In genomic region chr5:151074557-151074956, GRCh38 we compare ENCODE assay signal across 28 cellular contexts. TPM values are rescaled to one million over a fixed set of nuclear protein-coding genes. Genes with fewer than 3 reads are reported as not detected.
A peak's percentile ranks its signal among the peaks of the same experiment; 100 is the strongest.
DNase-seq lines count a peak whose midpoint lies in the region; ATAC-seq and TF ChIP-seq lines count a peak whose summit lies in the region.
"Had no signal": no experiment of that assay in that cellular context is flagged by ENCODE, and none has a peak within 500 bp of the region (broad histone marks: within the 10 kb centered on the region; RNA-seq: fewer than 3 reads in every experiment).

No MANE protein-coding gene starts in this region.

- H3K36me3 ChIP-seq in esophagus squamous epithelium (peaks cover 0 to 23% (median 0%) of the 10 kb centered on the region in 3 donors), subcutaneous abdominal adipose tissue (ENCODE audit: control insufficient read depth in 5 of 5, insufficient read depth in 5 of 5, low read length in 5 of 5) (peaks cover 0 to 48% (median 14%) of the 10 kb centered on the region in 5 donors)
- H3K36me3 ChIP-seq: adrenal gland had no signal

- H3K9ac ChIP-seq in subcutaneous abdominal adipose tissue (ENCODE audit: low read length in 5 of 5) = peak overlapping the region in 2 of 5 donors; percentile 17 to 29
- H3K9ac ChIP-seq: BLaER1, GM23248 had no signal

- ATAC-seq in T-helper 17 cell = no peak
- ATAC-seq in HG03442 (IDR thresholded peaks at IDR 0.05; ENCODE audit: unreplicated experiment) = no peak
- ATAC-seq: activated CD8-positive, alpha-beta memory T cell treated with anti-CD3 and anti-CD28 coated beads, Interleukin-2, amount 10 ng/mL, durations not matched to agents 7 days and 5 days; mucosa of descending colon; T-cell had no signal

- no peak for DNase-seq in activated naive CD4-positive, alpha-beta T cell treated with anti-CD3 and anti-CD28 coated beads for 36 hours
- DNase-seq in activated naive CD4-positive, alpha-beta T cell treated with anti-CD3 and anti-CD28 coated beads, Interleukin-2, amount 10 ng/mL, durations not matched to agents 7 days and 5 days = no peak
- DNase-seq in T-helper 17 cell (no peak), esophagus squamous epithelium (lab: John Stamatoyannopoulos, UW) (no peak), T-helper 9 cell (no peak)
- no peak for DNase-seq in central memory CD4-positive, alpha-beta T cell
- DNase-seq: ACHN; activated CD8-positive, alpha-beta memory T cell treated with anti-CD3 and anti-CD28 coated beads, Interleukin-2, amount 10 ng/mL, durations not matched to agents 7 days and 5 days; adrenal gland; brain microvascular endothelial cell; COR-L47; DMS79; endodermal cell; GF-D8; GM23248; MG63; mucosa of descending colon; NCI-H146; NCI-H510A treated with DMSO at 0.1 percent for 48 hours; Peyer's patch; substantia nigra; T-cell; upper lobe of left lung had no signal

- H3K27ac Mint-ChIP-seq in activated naive CD4-positive, alpha-beta T cell treated with anti-CD3 and anti-CD28 coated beads for 36 hours = peak overlapping the region; percentile 30
- H3K27ac Mint-ChIP-seq in activated naive CD4-positive, alpha-beta T cell treated with anti-CD3 and anti-CD28 coated beads, Interleukin-2, amount 10 ng/mL, durations not matched to agents 7 days and 5 days = no peak overlapping the region
- peak overlapping the region; percentile 77 for H3K27ac Mint-ChIP-seq in T-helper 17 cell
- H3K27ac Mint-ChIP-seq: activated CD8-positive, alpha-beta memory T cell treated with anti-CD3 and anti-CD28 coated beads, Interleukin-2, amount 10 ng/mL, durations not matched to agents 7 days and 5 days; endodermal cell had no signal

- H3K27me3 Mint-ChIP-seq in activated naive CD4-positive, alpha-beta T cell treated with anti-CD3 and anti-CD28 coated beads for 36 hours (ENCODE audit: low read depth) = no peaks in the 10 kb centered on the region
- no peaks in the 10 kb centered on the region for H3K27me3 Mint-ChIP-seq in activated naive CD4-positive, alpha-beta T cell treated with anti-CD3 and anti-CD28 coated beads, Interleukin-2, amount 10 ng/mL, durations not matched to agents 7 days and 5 days
- no peaks in the 10 kb centered on the region for H3K27me3 Mint-ChIP-seq in T-helper 17 cell
- H3K27me3 Mint-ChIP-seq: activated CD8-positive, alpha-beta memory T cell treated with anti-CD3 and anti-CD28 coated beads, Interleukin-2, amount 10 ng/mL, durations not matched to agents 7 days and 5 days; T-cell had no signal

- H3K27me3 ChIP-seq in esophagus squamous epithelium (no peaks in the 10 kb centered on the region), subcutaneous abdominal adipose tissue (ENCODE audit: control insufficient read depth in 5 of 5, insufficient read depth in 4 of 5, low read length in 5 of 5) (peaks cover 0 to 2% (median 0%) of the 10 kb centered on the region in 5 donors)
- H3K27me3 ChIP-seq: adrenal gland, BLaER1, brain microvascular endothelial cell, MG63, Peyer's patch, upper lobe of left lung had no signal

- CTCF ChIA-PET in activated naive CD4-positive, alpha-beta T cell treated with anti-CD3 and anti-CD28 coated beads for 36 hours (lab: Charles Lee) = interaction anchor here (0.7 to 2.1 kb wide), 2 partner anchors 22 to 40 kb away, joined by 3 to 8 read pairs; no protein-coding TSS in a partner anchor
- CTCF ChIA-PET in activated naive CD4-positive, alpha-beta T cell treated with anti-CD3 and anti-CD28 coated beads, Interleukin-2, amount 10 ng/mL, durations not matched to agents 7 days and 5 days (lab: Charles Lee) = interaction anchor here (1.0 to 1.3 kb wide), 3 partner anchors 9 to 41 kb away, joined by 3 to 7 read pairs (median 4); no protein-coding TSS in a partner anchor

- intact Hi-C loops in activated naive CD4-positive, alpha-beta T cell treated with anti-CD3 and anti-CD28 coated beads for 36 hours (cut with micrococcal nuclease) = no loop called here
- intact Hi-C loops in esophagus squamous epithelium (cut with DNase I) = no loop called here

- no peak for TF ChIP-seq POLR2A in esophagus squamous epithelium (IDR thresholded peaks at IDR 0.05)

- H3K4me1 ChIP-seq in esophagus squamous epithelium (peaks cover 41 to 92% (median 60%) of the 10 kb centered on the region in 3 donors), subcutaneous abdominal adipose tissue (ENCODE audit: control insufficient read depth in 5 of 5, insufficient read depth in 5 of 5, low read length in 5 of 5) (peaks cover 11 to 70% (median 65%) of the 10 kb centered on the region in 5 donors)

- peaks cover 82% of the 10 kb centered on the region for H3K4me1 Mint-ChIP-seq in activated naive CD4-positive, alpha-beta T cell treated with anti-CD3 and anti-CD28 coated beads for 36 hours (ENCODE audit: low read depth)
- H3K4me1 Mint-ChIP-seq in activated naive CD4-positive, alpha-beta T cell treated with anti-CD3 and anti-CD28 coated beads, Interleukin-2, amount 10 ng/mL, durations not matched to agents 7 days and 5 days = peaks cover 62% of the 10 kb centered on the region
- peaks cover 60% of the 10 kb centered on the region for H3K4me1 Mint-ChIP-seq in T-helper 17 cell

- H3K36me3 Mint-ChIP-seq in activated naive CD4-positive, alpha-beta T cell treated with anti-CD3 and anti-CD28 coated beads for 36 hours (ENCODE audit: low read depth) = peaks cover 67% of the 10 kb centered on the region
- peaks cover 57% of the 10 kb centered on the region for H3K36me3 Mint-ChIP-seq in activated naive CD4-positive, alpha-beta T cell treated with anti-CD3 and anti-CD28 coated beads, Interleukin-2, amount 10 ng/mL, durations not matched to agents 7 days and 5 days
- peaks cover 10% of the 10 kb centered on the region for H3K36me3 Mint-ChIP-seq in T-helper 17 cell (ENCODE audit: low read depth)

- 91 to 96% methylated on average over 2 of the region's 2 CpGs for WGBS in esophagus squamous epithelium, 2 donors

- H3K4me3 ChIP-seq in esophagus squamous epithelium = no peak overlapping the region
- H3K4me3 ChIP-seq in subcutaneous abdominal adipose tissue (ENCODE audit: low read depth in 1 of 5, low read length in 5 of 5) = no peak overlapping the region
- H3K4me3 ChIP-seq: adrenal gland, BLaER1, coronary artery, GM23248, MG63, mucosa of descending colon, Peyer's patch, upper lobe of left lung had no signal

- H3K9me3 ChIP-seq in T-helper 17 cell (ENCODE audit: control insufficient read depth, low read length, poor library complexity, severe bottlenecking) (no peaks in the 10 kb centered on the region), esophagus squamous epithelium (no peaks in the 10 kb centered on the region), subcutaneous abdominal adipose tissue (ENCODE audit: control insufficient read depth in 5 of 5, low read length in 5 of 5) (no peaks in the 10 kb centered on the region)
- H3K9me3 ChIP-seq: adrenal gland, mucosa of descending colon, Peyer's patch, upper lobe of left lung had no signal

- H3K4me3 Mint-ChIP-seq in activated naive CD4-positive, alpha-beta T cell treated with anti-CD3 and anti-CD28 coated beads for 36 hours = no peak overlapping the region
- no peak overlapping the region for H3K4me3 Mint-ChIP-seq in activated naive CD4-positive, alpha-beta T cell treated with anti-CD3 and anti-CD28 coated beads, Interleukin-2, amount 10 ng/mL, durations not matched to agents 7 days and 5 days
- H3K4me3 Mint-ChIP-seq in T-helper 17 cell = no peak overlapping the region
- H3K4me3 Mint-ChIP-seq: activated CD8-positive, alpha-beta memory T cell treated with anti-CD3 and anti-CD28 coated beads, Interleukin-2, amount 10 ng/mL, durations not matched to agents 7 days and 5 days; endodermal cell; neural crest cell; T-cell had no signal

- H3K27ac ChIP-seq in esophagus squamous epithelium = peak overlapping the region in 3 of 4 donors; percentile 55 to 86 (median 85)
- peak overlapping the region; percentile 46 for H3K27ac ChIP-seq in subcutaneous abdominal adipose tissue (ENCODE audit: low read depth, low read length)
- H3K27ac ChIP-seq: BLaER1, brain microvascular endothelial cell, coronary artery had no signal

- no peaks in the 10 kb centered on the region for H3K9me3 Mint-ChIP-seq in activated naive CD4-positive, alpha-beta T cell treated with anti-CD3 and anti-CD28 coated beads for 36 hours
- no peaks in the 10 kb centered on the region for H3K9me3 Mint-ChIP-seq in activated naive CD4-positive, alpha-beta T cell treated with anti-CD3 and anti-CD28 coated beads, Interleukin-2, amount 10 ng/mL, durations not matched to agents 7 days and 5 days
- H3K9me3 Mint-ChIP-seq: endodermal cell, neural crest cell, T-cell had no signal

- no peak for TF ChIP-seq CTCF in esophagus squamous epithelium (IDR thresholded peaks at IDR 0.05)

RNA-seq across cellular contexts. Expression of gene TNIP1, which starts 6.3 kb away (rescaled TPM):
- 100 to 1,000 TPM; 238 to 263 TPM for total RNA-seq in activated naive CD4-positive, alpha-beta T cell treated with anti-CD3 and anti-CD28 coated beads for 36 hours
- 100 to 1,000 TPM; 227 to 245 TPM for total RNA-seq in T-helper 17 cell
- total RNA-seq in esophagus squamous epithelium = 100 to 1,000 TPM in 1 of 4 donors, 10 to 100 TPM in 3; 55.5 to 109 (median 95.4) TPM

RNA-seq across cellular contexts. Expression of gene GPX3, which starts 54.2 kb away (rescaled TPM):
- total RNA-seq in activated naive CD4-positive, alpha-beta T cell treated with anti-CD3 and anti-CD28 coated beads for 36 hours = not detected
- total RNA-seq in T-helper 17 cell (under 1 TPM in 1 of 2 donors, not detected in 1; 0.22 TPM), esophagus squamous epithelium (1,000 to 10,000 TPM in 1 of 4 donors, 100 to 1,000 TPM in 3; 166 to 1,028 (median 489) TPM)
- total RNA-seq: activated CD8-positive, alpha-beta memory T cell treated with anti-CD3 and anti-CD28 coated beads, Interleukin-2, amount 10 ng/mL, durations not matched to agents 7 days and 5 days had no signal

Comparison
In these comparisons a context has a peak if more than half of its experiments do, and no peak if none do; other contexts are left out.
1. RNA of gene GPX3, which starts 54.2 kb away (total RNA-seq): 166 to 1,028 TPM in esophagus squamous epithelium; 0.22 TPM in T-helper 17 cell and not detected in activated naive CD4-positive, alpha-beta T cell treated with anti-CD3 and anti-CD28 coated beads for 36 hours; every median in the first group is over 100 times any median in the second.